Comparison of ENCODE assay signal across 8 cellular contexts in genomic region chr2:43158259-43158880, GRCh38.
A peak's percentile ranks its signal among the peaks of the same experiment; 100 is the strongest.
DNase-seq lines count a peak whose midpoint lies in the region; ATAC-seq lines count a peak whose summit lies in the region.

No MANE protein-coding gene starts in this region.

- ATAC-seq in HG02885 (IDR thresholded peaks at IDR 0.05; ENCODE audit: poor library complexity, unreplicated experiment) (peak; percentile 13), GM21367 (IDR thresholded peaks at IDR 0.05; ENCODE audit: unreplicated experiment) (no peak)

- DNase-seq in GM04503 (ENCODE audit: low read depth) (peak; percentile 64), RPMI8226 (peak; percentile 73), astrocyte of the hippocampus (ENCODE audit: low read depth, low spot score) (peak; percentile 52), kidney tubule cell (ENCODE audit: low spot score) (peak; percentile 92), retina (no peak)
- peak; percentile 75 for DNase-seq in stimulated activated CD8-positive, alpha-beta memory T cell treated with anti-CD3 and anti-CD28 coated beads, Interleukin-4, amount 100 ng/mL, for 48 hours
